In genomic region chr17:64938925-64939474, GRCh38 we compare ENCODE assay signal across 9 cellular contexts. TPM values are rescaled to one million over a fixed set of nuclear protein-coding genes. Genes with fewer than 3 reads are reported as not detected.
DNase-seq lines count a peak whose midpoint lies in the region; ATAC-seq and TF ChIP-seq lines count a peak whose summit lies in the region.
"Had no signal": no experiment of that assay in that cellular context is flagged by ENCODE, and none has a peak within 500 bp of the region (broad histone marks: within the 10 kb centered on the region; RNA-seq: fewer than 3 reads in every experiment).

No MANE protein-coding gene starts in this region.

- intact Hi-C loops in activated CD4-positive, alpha-beta T cell treated with anti-CD3 and anti-CD28 coated beads, Interleukin-2, amount 10 ng/mL, durations not matched to agents 24 days and 14 days (cut with micrococcal nuclease) = no loop called here
- intact Hi-C loops in upper lobe of right lung (cut with DNase I) = no loop called here

- H3K4me3 Mint-ChIP-seq in activated CD4-positive, alpha-beta T cell treated with anti-CD3 and anti-CD28 coated beads, Interleukin-2, amount 10 ng/mL, durations not matched to agents 24 days and 14 days = no peak overlapping the region
- no peak overlapping the region for H3K4me3 Mint-ChIP-seq in nephron

- peaks cover 2% of the 10 kb centered on the region for H3K36me3 Mint-ChIP-seq in activated CD4-positive, alpha-beta T cell treated with anti-CD3 and anti-CD28 coated beads, Interleukin-2, amount 10 ng/mL, durations not matched to agents 24 days and 14 days (ENCODE audit: low read depth)
- no peaks in the 10 kb centered on the region for H3K36me3 Mint-ChIP-seq in nephron (ENCODE audit: low read depth)

- no peaks in the 10 kb centered on the region for H3K4me1 ChIP-seq in upper lobe of right lung
- H3K4me1 ChIP-seq: SJSA1 had no signal

- H3K27ac Mint-ChIP-seq in activated CD4-positive, alpha-beta T cell treated with anti-CD3 and anti-CD28 coated beads, Interleukin-2, amount 10 ng/mL, durations not matched to agents 24 days and 14 days = no peak overlapping the region
- H3K27ac Mint-ChIP-seq in nephron = no peak overlapping the region

- DNase-seq in GM03348 (ENCODE audit: low spot score) = peak; percentile 52
- DNase-seq in HL-60 (ENCODE audit: low read depth in 1 of 2, low spot score in 1 of 2) = peak in 1 of 2 experiments; percentile 54
- peak; percentile 83 for DNase-seq in activated CD4-positive, alpha-beta T cell treated with anti-CD3 and anti-CD28 coated beads, Interleukin-2, amount 10 ng/mL, durations not matched to agents 24 days and 14 days
- DNase-seq in epithelial cell of prostate (ENCODE audit: low read depth, low spot score) = no peak
- peak; percentile 84 for DNase-seq in upper lobe of right lung
- no peak for DNase-seq in central memory CD4-positive, alpha-beta T cell

- H3K4me3 ChIP-seq in HL-60 (replicated peaks; ENCODE audit: insufficient read depth, low read length) (no peak overlapping the region), upper lobe of right lung (no peak overlapping the region)
- H3K4me3 ChIP-seq: SJSA1 had no signal

- no peaks in the 10 kb centered on the region for H3K9me3 ChIP-seq in upper lobe of right lung
- H3K9me3 ChIP-seq: SJSA1 had no signal

- TF ChIP-seq CTCF in HL-60 (IDR thresholded peaks at IDR 0.05; ENCODE audit: insufficient read depth, low read length) = peak; percentile 38
- peak; percentile 29 to 52 (median 42) for TF ChIP-seq CTCF in nephron (IDR thresholded peaks at IDR 0.05; ENCODE audit: unreplicated experiment in 3 of 3)
- peak; percentile 61 for TF ChIP-seq CTCF in upper lobe of right lung (IDR thresholded peaks at IDR 0.05)

- peaks cover 12% of the 10 kb centered on the region for H3K4me1 Mint-ChIP-seq in activated CD4-positive, alpha-beta T cell treated with anti-CD3 and anti-CD28 coated beads, Interleukin-2, amount 10 ng/mL, durations not matched to agents 24 days and 14 days
- no peaks in the 10 kb centered on the region for H3K4me1 Mint-ChIP-seq in nephron

- H3K36me3 ChIP-seq in upper lobe of right lung = no peaks in the 10 kb centered on the region
- H3K36me3 ChIP-seq: SJSA1 had no signal

- H3K27me3 ChIP-seq in HL-60 (ENCODE audit: insufficient read depth, poor library complexity, severe bottlenecking) (no peaks in the 10 kb centered on the region), upper lobe of right lung (no peaks in the 10 kb centered on the region)
- H3K27me3 ChIP-seq: SJSA1 had no signal

- no peaks in the 10 kb centered on the region for H3K9me3 Mint-ChIP-seq in activated CD4-positive, alpha-beta T cell treated with anti-CD3 and anti-CD28 coated beads, Interleukin-2, amount 10 ng/mL, durations not matched to agents 24 days and 14 days
- H3K9me3 Mint-ChIP-seq in nephron = no peaks in the 10 kb centered on the region

- peaks cover 13% of the 10 kb centered on the region for H3K27me3 Mint-ChIP-seq in activated CD4-positive, alpha-beta T cell treated with anti-CD3 and anti-CD28 coated beads, Interleukin-2, amount 10 ng/mL, durations not matched to agents 24 days and 14 days
- H3K27me3 Mint-ChIP-seq in nephron (ENCODE audit: low read depth) = no peaks in the 10 kb centered on the region

- no peak overlapping the region; the same call in 1 of the 2 replicates for H3K27ac ChIP-seq in HL-60 (replicated peaks)
- peak overlapping the region; percentile 48 for H3K27ac ChIP-seq in epithelial cell of prostate
- H3K27ac ChIP-seq in upper lobe of right lung = no peak overlapping the region
- H3K27ac ChIP-seq: SJSA1 had no signal

- ATAC-seq in upper lobe of right lung (peak; percentile 87), GM19455 (IDR thresholded peaks at IDR 0.05; ENCODE audit: unreplicated experiment) (no peak)

RNA-seq across cellular contexts. Expression of gene LRRC37A3, which starts 19.7 kb away (rescaled TPM):
- total RNA-seq in activated CD4-positive, alpha-beta T cell treated with anti-CD3 and anti-CD28 coated beads, Interleukin-2, amount 10 ng/mL, durations not matched to agents 24 days and 14 days = 8.3 and 12.8 TPM in 2 replicates
- 8.9 TPM for total RNA-seq in upper lobe of right lung

Comparison
In these comparisons a context has a peak if more than half of its experiments do, and no peak if none do; other contexts are left out.
1. DNase-seq: peak in GM03348 (single experiment), activated CD4-positive, alpha-beta T cell treated with anti-CD3 and anti-CD28 coated beads, Interleukin-2, amount 10 ng/mL, durations not matched to agents 24 days and 14 days (single experiment) and upper lobe of right lung (single experiment); none in epithelial cell of prostate (single experiment) and central memory CD4-positive, alpha-beta T cell (single experiment).
2. Peak in every context shown above with its lines, with median percentiles within 50 percentile points of each other: CTCF ChIP-seq.